8 cellular contexts compared by ENCODE assay signal in the genomic region with DNA sequence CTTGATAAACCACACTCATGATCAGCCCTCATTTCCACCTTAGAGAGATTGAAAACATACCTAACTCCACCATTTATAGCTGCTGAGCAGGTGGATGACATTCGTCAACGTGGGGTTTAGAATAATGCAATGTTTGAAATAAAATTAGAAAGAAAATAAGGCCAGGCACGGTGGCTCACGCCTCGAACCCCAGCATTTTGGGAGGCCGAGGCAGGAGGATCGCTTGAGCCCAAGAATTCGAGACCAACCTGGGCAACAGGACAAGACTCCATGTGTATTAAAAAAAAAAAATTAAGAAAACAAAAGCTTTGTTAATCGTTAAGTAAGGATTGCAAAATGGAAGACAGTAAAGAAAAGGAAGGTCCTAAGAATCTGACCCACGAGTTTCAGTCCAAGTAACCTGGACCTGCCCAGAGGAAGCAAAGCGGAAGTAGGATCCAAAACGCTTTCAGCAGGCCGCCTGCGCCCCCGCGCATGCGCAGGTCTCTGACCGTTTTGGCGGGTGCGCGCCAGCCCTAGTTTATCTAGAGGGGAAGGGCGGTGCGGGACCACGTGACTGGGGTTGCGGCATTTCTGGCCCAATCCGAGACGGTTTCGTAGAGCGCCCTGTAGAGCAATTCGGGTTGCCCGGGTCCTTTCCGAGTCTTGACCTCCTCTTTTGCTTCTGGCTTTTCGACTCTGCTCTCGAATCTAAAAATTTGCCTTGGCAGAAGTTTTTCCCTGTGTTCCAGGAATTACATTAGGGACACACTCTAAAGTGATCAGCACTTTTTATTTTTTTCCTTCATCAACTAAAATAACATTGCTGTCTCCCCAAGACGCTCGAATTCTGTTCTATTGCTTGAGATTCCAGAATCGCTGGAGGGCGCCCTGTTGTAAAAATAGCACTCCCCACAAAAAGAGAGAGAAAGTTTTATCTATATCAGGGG. TPM values are rescaled to one million over a fixed set of nuclear protein-coding genes. Genes with fewer than 3 reads are reported as not detected.
DNase-seq lines count a peak whose midpoint lies in the region; ATAC-seq and TF ChIP-seq lines count a peak whose summit lies in the region.

No MANE protein-coding gene starts in this region.

- H3K9me2 ChIP-seq in SK-N-SH: no peaks in the 10 kb centered on the region

- H3K9me3 ChIP-seq in SK-N-SH (no peaks in the 10 kb centered on the region), cardiac muscle cell (ENCODE audit: low read depth) (no peaks in the 10 kb centered on the region), parathyroid adenoma (ENCODE audit: control insufficient read depth, low read length) (no peaks in the 10 kb centered on the region), tibial artery (no peaks in the 10 kb centered on the region)

- DNase-seq in DMS153 (lab: John Stamatoyannopoulos, UW): peak; percentile 92
- DNase-seq in LoVo (ENCODE audit: low spot score): peak; percentile 85
- DNase-seq in SK-N-SH: peak; percentile 93
- peak; percentile 77 for DNase-seq in activated naive CD8-positive, alpha-beta T cell treated with anti-CD3 and anti-CD28 coated beads, Interleukin-2, amount 50 U/mL, for 16 hours (ENCODE audit: low read depth, low spot score)
- DNase-seq in cardiac muscle cell (ENCODE audit: low read depth in 1 of 2, low spot score in 1 of 2): peak; percentile 96 to 97
- peak; percentile 95 to 97 for DNase-seq in tibial artery

- peak; percentile 79 for ATAC-seq in GM21717 (IDR thresholded peaks at IDR 0.05; ENCODE audit: unreplicated experiment)

- H2AFZ ChIP-seq in SK-N-SH (ENCODE audit: low read depth): peak overlapping the region; percentile 95
- peak overlapping the region; percentile 89 for H2AFZ ChIP-seq in parathyroid adenoma

- H3K79me2 ChIP-seq in SK-N-SH (ENCODE audit: insufficient read depth) (no peaks in the 10 kb centered on the region), parathyroid adenoma (no peaks in the 10 kb centered on the region)

- TF ChIP-seq CTCF in SK-N-SH (IDR thresholded peaks at IDR 0.05) (peak; percentile 60), cardiac muscle cell (IDR thresholded peaks at IDR 0.05; ENCODE audit: low read depth, low read length) (peak; percentile 59), parathyroid adenoma (IDR thresholded peaks at IDR 0.05) (peak; percentile 10), tibial artery (IDR thresholded peaks at IDR 0.05) (peak in 1 of 2 experiments; percentile 23)

- no peaks in the 10 kb centered on the region for H4K20me1 ChIP-seq in SK-N-SH (ENCODE audit: insufficient read depth)

- intact Hi-C loops in tibial artery (cut with DNase I; ENCODE audit: low total_unique reads): no loop called here

- 18% methylated on average over 29 of the region's 38 CpGs for whole genome bisulfite sequencing in SK-N-SH (ENCODE audit: low lambda C conversion rate)

- peak; percentile 31; the same call in 1 of the 2 replicates for TF ChIP-seq RAD21 in SK-N-SH (IDR thresholded peaks at IDR 0.05; ENCODE audit: low read length)

- H3K27me3 ChIP-seq in SK-N-SH (ENCODE audit: insufficient read depth) (no peaks in the 10 kb centered on the region), cardiac muscle cell (no peaks in the 10 kb centered on the region), parathyroid adenoma (ENCODE audit: control insufficient read depth, insufficient read depth, low read length) (no peaks in the 10 kb centered on the region), tibial artery (no peaks in the 10 kb centered on the region)

- no peak for TF ChIP-seq EP300 in SK-N-SH (IDR thresholded peaks at IDR 0.05; ENCODE audit: borderline replicate concordance in 1 of 2, low read depth in 1 of 2, low read length in 1 of 2)

- POLR2A ChIA-PET in SK-N-SH (lab: Yijun Ruan, JAX): interaction anchor here (0.6 kb wide), 1 partner anchor 97 kb away, joined by 4 read pairs; no protein-coding TSS in a partner anchor

- peaks cover 0 to 5% of the 10 kb centered on the region in 2 experiments; a peak in 3 of 4 replicates for H3K4me1 ChIP-seq in SK-N-SH (ENCODE audit: control insufficient read depth in 1 of 2, insufficient read depth in 2 of 2, low read depth in 1 of 2, low read length in 1 of 2)
- H3K4me1 ChIP-seq in cardiac muscle cell (ENCODE audit: low read depth): peaks cover 4% of the 10 kb centered on the region
- H3K4me1 ChIP-seq in parathyroid adenoma: peaks cover 3% of the 10 kb centered on the region
- peaks cover 0 to 11% (median 3%) of the 10 kb centered on the region in 4 donors for H3K4me1 ChIP-seq in tibial artery

- peaks cover 26% of the 10 kb centered on the region for H3F3A ChIP-seq in SK-N-SH (replicated peaks; ENCODE audit: insufficient read depth)

- H3K9ac ChIP-seq in SK-N-SH (peak overlapping the region; percentile 57), parathyroid adenoma (no peak overlapping the region)

- H3K36me3 ChIP-seq in SK-N-SH (replicated peaks in 1 of 2; ENCODE audit: control insufficient read depth in 1 of 2, insufficient read depth in 2 of 2, low read length in 1 of 2) (peaks cover 0 to 13% of the 10 kb centered on the region in 2 experiments), cardiac muscle cell (no peaks in the 10 kb centered on the region), parathyroid adenoma (ENCODE audit: control insufficient read depth, insufficient read depth, low read length) (no peaks in the 10 kb centered on the region), tibial artery (no peaks in the 10 kb centered on the region)

- peak overlapping the region; percentile 63 for H3K4me2 ChIP-seq in SK-N-SH
- H3K4me2 ChIP-seq in parathyroid adenoma (ENCODE audit: low read length): peak overlapping the region; percentile 75

- peak overlapping the region; percentile 47 to 51 for H3K4me3 ChIP-seq in SK-N-SH (ENCODE audit: low read depth in 2 of 2, low read length in 1 of 2)
- H3K4me3 ChIP-seq in cardiac muscle cell: peak overlapping the region; percentile 25
- H3K4me3 ChIP-seq in parathyroid adenoma (ENCODE audit: low read depth, low read length): peak overlapping the region; percentile 71
- H3K4me3 ChIP-seq in tibial artery: peak overlapping the region; percentile 50 to 60

- H3K27ac ChIP-seq in SK-N-SH (ENCODE audit: low read depth in 2 of 2, low read length in 1 of 2): peak overlapping the region; percentile 65 to 88
- H3K27ac ChIP-seq in cardiac muscle cell: peak overlapping the region; percentile 82
- H3K27ac ChIP-seq in parathyroid adenoma: peak overlapping the region; percentile 76
- peak overlapping the region; percentile 76 to 80 for H3K27ac ChIP-seq in tibial artery

- CTCF ChIA-PET in SK-N-SH (lab: Yijun Ruan, JAX): interaction anchor here (0.5 to 1.6 kb wide), 5 partner anchors 20 to 42 kb away, joined by 3 to 9 read pairs (median 3); no protein-coding TSS in a partner anchor

TF ChIP-seq in SK-N-SH, 30 proteins besides CTCF, POLR2A, EP300 and RAD21 (continues in another document):
- TF ChIP-seq NFIC (IDR thresholded peaks at IDR 0.05; ENCODE audit: borderline replicate concordance) (no peak; the same call in 1 of the 2 replicates), FOSL2 (IDR thresholded peaks at IDR 0.05; ENCODE audit: borderline replicate concordance, low read depth) (no peak), ELF1 (IDR thresholded peaks at IDR 0.05) (peak; percentile 83), MEF2A (IDR thresholded peaks at IDR 0.05; ENCODE audit: borderline replicate concordance, low read depth) (no peak), RCOR1 (IDR thresholded peaks at IDR 0.05; ENCODE audit: low read length) (no peak), YY1 (IDR thresholded peaks at IDR 0.05; ENCODE audit: low read depth) (no peak)
- TF ChIP-seq, protein P1, sequence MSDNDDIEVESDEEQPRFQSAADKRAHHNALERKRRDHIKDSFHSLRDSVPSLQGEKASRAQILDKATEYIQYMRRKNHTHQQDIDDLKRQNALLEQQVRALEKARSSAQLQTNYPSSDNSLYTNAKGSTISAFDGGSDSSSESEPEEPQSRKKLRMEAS (IDR thresholded peaks at IDR 0.05; ENCODE audit: low read depth): peak; percentile 89
- TF ChIP-seq, protein P2, sequence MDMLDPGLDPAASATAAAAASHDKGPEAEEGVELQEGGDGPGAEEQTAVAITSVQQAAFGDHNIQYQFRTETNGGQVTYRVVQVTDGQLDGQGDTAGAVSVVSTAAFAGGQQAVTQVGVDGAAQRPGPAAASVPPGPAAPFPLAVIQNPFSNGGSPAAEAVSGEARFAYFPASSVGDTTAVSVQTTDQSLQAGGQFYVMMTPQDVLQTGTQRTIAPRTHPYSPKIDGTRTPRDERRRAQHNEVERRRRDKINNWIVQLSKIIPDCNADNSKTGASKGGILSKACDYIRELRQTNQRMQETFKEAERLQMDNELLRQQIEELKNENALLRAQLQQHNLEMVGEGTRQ (IDR thresholded peaks at IDR 0.05; ENCODE audit: borderline replicate concordance, low read depth, low read length): peak; percentile 62

RNA-seq across cellular contexts. Expression of gene ANP32E, which starts 22.5 kb away (rescaled TPM):
- polyA plus RNA-seq in SK-N-SH (2012; rRNA removed) (8.2 and 8.7 TPM in 2 replicates), cardiac muscle cell (36.8 and 60.9 TPM in 2 replicates)
- 15.8 and 22.2 TPM in 2 replicates for polyA plus RNA-seq in SK-N-SH (2012; cell fraction: cytosol; rRNA removed)
- 0.87 and 2.7 TPM in 2 replicates for polyA plus RNA-seq in SK-N-SH (2012; cell fraction: nucleus; rRNA removed)
- 21.9 and 38.5 TPM in 2 replicates for total RNA-seq in cardiac muscle cell

RNA-seq across cellular contexts. Expression of gene CA14, which starts 44.1 kb away (rescaled TPM):
- polyA plus RNA-seq in SK-N-SH (2012; rRNA removed): 0.08 and 0.16 TPM in 2 replicates
- 0.10 and 0.13 TPM in 2 replicates for polyA plus RNA-seq in SK-N-SH (2012; cell fraction: cytosol; rRNA removed)
- 0.07 and 0.15 TPM in 2 replicates for polyA plus RNA-seq in SK-N-SH (2012; cell fraction: nucleus; rRNA removed)
- 34.8 and 46.1 TPM in 2 replicates for total RNA-seq in cardiac muscle cell
- polyA plus RNA-seq in cardiac muscle cell: 68.2 and 133 TPM in 2 replicates

RNA-seq across cellular contexts. Expression of gene APH1A, which starts 55.4 kb away (rescaled TPM):
- 175 and 232 TPM in 2 replicates for polyA plus RNA-seq in SK-N-SH (2012; rRNA removed)
- polyA plus RNA-seq in SK-N-SH (2012; cell fraction: cytosol; rRNA removed): 141 and 194 TPM in 2 replicates
- 83.8 and 134 TPM in 2 replicates for polyA plus RNA-seq in SK-N-SH (2012; cell fraction: nucleus; rRNA removed)
- 74.1 and 78.6 TPM in 2 replicates for total RNA-seq in cardiac muscle cell
- 29.5 and 35.5 TPM in 2 replicates for polyA plus RNA-seq in cardiac muscle cell

RNA-seq across cellular contexts. Expression of gene C1orf54, which starts 59.2 kb away (rescaled TPM):
- polyA plus RNA-seq in SK-N-SH (2012; rRNA removed) (18.0 and 25.7 TPM in 2 replicates), cardiac muscle cell (35.6 and 37.2 TPM in 2 replicates)
- polyA plus RNA-seq in SK-N-SH (2012; cell fraction: cytosol; rRNA removed): 25.4 and 34.1 TPM in 2 replicates
- polyA plus RNA-seq in SK-N-SH (2012; cell fraction: nucleus; rRNA removed): 5.4 and 9.7 TPM in 2 replicates
- 9.2 and 11.1 TPM in 2 replicates for total RNA-seq in cardiac muscle cell

Comparison
In these comparisons a context has a peak if more than half of its experiments do, and no peak if none do; other contexts are left out.
1. Peak in every context shown above with its lines: DNase-seq, ATAC-seq, H3K4me3 ChIP-seq and H3K27ac ChIP-seq.
2. RNA of gene CA14, which starts 44.1 kb away (polyA plus RNA-seq): 68.2 to 133 TPM in cardiac muscle cell; 0.07 to 0.16 TPM in SK-N-SH; every median in the first group is over 10 times any median in the second.